25 cellular contexts compared by ENCODE assay signal in genomic region chr11:123253909-123254308, GRCh38. TPM values are rescaled to one million over a fixed set of nuclear protein-coding genes. Genes with fewer than 3 reads are reported as not detected.
DNase-seq lines count a peak whose midpoint lies in the region; TF ChIP-seq lines count a peak whose summit lies in the region.
"Had no signal": no experiment of that assay in that cellular context is flagged by ENCODE, and none has a peak within 500 bp of the region (broad histone marks: within the 10 kb centered on the region; RNA-seq: fewer than 3 reads in every experiment).

No MANE protein-coding gene starts in this region.

- no peak overlapping the region for H3K9ac ChIP-seq in neuronal stem cell (ENCODE audit: low read depth, low read length, poor library complexity)

- peak; percentile 39 for DNase-seq in AG08396 (ENCODE audit: low spot score)
- peak; percentile 19 for DNase-seq in HCEC 1CT
- peak; percentile 21 for DNase-seq in astrocyte of the spinal cord (ENCODE audit: low read depth, low spot score)
- DNase-seq in fibroblast of villous mesenchyme (ENCODE audit: low read depth), result peak; percentile 74
- no peak for DNase-seq in SKM-1 treated with dmso at 0.1 percent for 144 hours (lab: John Stamatoyannopoulos, UW; ENCODE audit: unreplicated experiment)
- no peak for DNase-seq in OCI-M2 (lab: John Stamatoyannopoulos, UW; ENCODE audit: unreplicated experiment)
- no peak for DNase-seq in neuronal stem cell (ENCODE audit: low spot score)
- no peak for DNase-seq in activated CD4-positive, CD25-positive, alpha-beta regulatory T cell treated with anti-CD3 and anti-CD28 coated beads, Interleukin-2, amount 50 U/mL, for 72 hours
- DNase-seq: activated CD8-positive, alpha-beta T cell treated with anti-CD3 and anti-CD28 coated beads for 36 hours; COR-L47; DND-41; foreskin melanocyte; NCI-H1048; NCI-H1694; nephron progenitor cell; pancreas; retina; small intestine; stimulated activated CD4-positive, alpha-beta T cell treated with anti-CD3 and anti-CD28 coated beads, Interleukin-2, amount 100 ng/mL, for 24 hours; stomach had no signal

- no CpG with 5 or more reads among the region's 3 CpGs for WGBS in neuronal stem cell (ENCODE audit: extremely low coverage in 2 of 2, insufficient read length in 2 of 2, insufficient replicate concordance in 1 of 2), 2 donors

- TF ChIP-seq CTCF in astrocyte of the spinal cord (IDR thresholded peaks at IDR 0.05; ENCODE audit: low read depth, low read length) (no peak), fibroblast of villous mesenchyme (IDR thresholded peaks at IDR 0.05; ENCODE audit: insufficient read depth, low read depth, low read length) (no peak)

- H3K79me1 ChIP-seq in neuronal stem cell (ENCODE audit: low read depth, low read length), result no peaks in the 10 kb centered on the region

- H2BK12ac ChIP-seq in neuronal stem cell (ENCODE audit: low read length), result no peak overlapping the region

- H3K27ac ChIP-seq in neuronal stem cell (replicated peaks; ENCODE audit: low read length), result no peak overlapping the region
- H3K27ac ChIP-seq: ascending aorta, pancreas, RWPE1, stomach, tibial nerve had no signal

- H3K4me3 ChIP-seq in astrocyte of the spinal cord (ENCODE audit: low read depth, low read length) (no peak overlapping the region), fibroblast of villous mesenchyme (ENCODE audit: low read depth, low read length) (no peak overlapping the region), neuronal stem cell (ENCODE audit: low read length in 2 of 2) (no peak overlapping the region)
- H3K4me3 ChIP-seq: ascending aorta, GM12878, pancreas, stomach, tibial nerve had no signal

- no peak overlapping the region for H2AK5ac ChIP-seq in neuronal stem cell (ENCODE audit: low read depth, low read length)

- no peak overlapping the region for H3K23ac ChIP-seq in neuronal stem cell (ENCODE audit: low read depth, low read length, poor library complexity)

- in situ Hi-C loops in astrocyte of the spinal cord (cut with HindIII; ENCODE audit: low sequenced_read_pairs), result loop anchor here (25.0 kb wide), 1 partner anchor 142 kb away; no protein-coding TSS in a partner anchor

- no peak overlapping the region for H4K91ac ChIP-seq in neuronal stem cell (ENCODE audit: low read depth, low read length, poor library complexity)

- H4K8ac ChIP-seq in neuronal stem cell (ENCODE audit: low read depth, low read length), result no peak overlapping the region

- H2BK120ac ChIP-seq in neuronal stem cell (ENCODE audit: low read depth, low read length), result no peak overlapping the region

- H3K4me2 ChIP-seq in neuronal stem cell (ENCODE audit: insufficient read depth, low read length, poor library complexity, severe bottlenecking), result no peak overlapping the region

- no peak overlapping the region for H3K4ac ChIP-seq in neuronal stem cell (ENCODE audit: low read length)

- no peak overlapping the region for H3K18ac ChIP-seq in neuronal stem cell (ENCODE audit: low read length)

- H3K27me3 ChIP-seq in neuronal stem cell (ENCODE audit: control insufficient read depth in 3 of 3, insufficient read depth in 3 of 3, low read depth in 1 of 3, low read length in 3 of 3), result peaks cover 0 to 2% (median 0%) of the 10 kb centered on the region in 3 experiments
- H3K27me3 ChIP-seq: ascending aorta, pancreas, tibial nerve had no signal

- H2AFZ ChIP-seq in neuronal stem cell (ENCODE audit: low read length), result no peak overlapping the region

- H3K36me3 ChIP-seq in neuronal stem cell (replicated peaks in 1 of 2; ENCODE audit: control insufficient read depth in 2 of 2, insufficient read depth in 2 of 2, low read length in 2 of 2), result no peaks in the 10 kb centered on the region
- H3K36me3 ChIP-seq: ascending aorta, pancreas, stomach, tibial nerve had no signal

- no peak overlapping the region for H2BK15ac ChIP-seq in neuronal stem cell (ENCODE audit: low read length)

- peaks cover 0 to 6% of the 10 kb centered on the region in 2 donors for H3K9me3 ChIP-seq in neuronal stem cell (replicated peaks in 1 of 2; ENCODE audit: control insufficient read depth in 2 of 2, insufficient read depth in 1 of 2, low read depth in 1 of 2, low read length in 2 of 2)
- H3K9me3 ChIP-seq: ascending aorta, pancreas, stomach, tibial nerve had no signal

- peaks cover 12 to 16% of the 10 kb centered on the region in 2 donors for H3K4me1 ChIP-seq in neuronal stem cell (ENCODE audit: control insufficient read depth in 2 of 2, insufficient read depth in 1 of 2, low read depth in 1 of 2, low read length in 2 of 2)
- H3K4me1 ChIP-seq: pancreas had no signal

- H2BK5ac ChIP-seq in neuronal stem cell (ENCODE audit: low read length), result no peak overlapping the region

- no peak overlapping the region for H3K14ac ChIP-seq in neuronal stem cell (ENCODE audit: low read length)

RNA-seq across cellular contexts. Expression of gene CLMP, which starts 58.9 kb away (rescaled TPM):
- total RNA-seq in fibroblast of villous mesenchyme, result 115 and 147 TPM in 2 replicates
- polyA plus RNA-seq in neuronal stem cell (2013, experiment 1 of 2), result 3.4 TPM
- 3.4 TPM for polyA plus RNA-seq in neuronal stem cell (2013, experiment 2 of 2)
- total RNA-seq: lung microvascular endothelial cell had no signal

Comparison
In these comparisons a context has a peak if more than half of its experiments do, and no peak if none do; other contexts are left out.
1. DNase-seq: peak in AG08396 (single experiment), HCEC 1CT (single experiment), astrocyte of the spinal cord (single experiment) and fibroblast of villous mesenchyme (single experiment); none in SKM-1 treated with dmso at 0.1 percent for 144 hours (single experiment), OCI-M2 (single experiment), neuronal stem cell (single experiment) and activated CD4-positive, CD25-positive, alpha-beta regulatory T cell treated with anti-CD3 and anti-CD28 coated beads, Interleukin-2, amount 50 U/mL, for 72 hours (single experiment).